ENCODE assay signal across 2 cellular contexts in the genomic region with DNA sequence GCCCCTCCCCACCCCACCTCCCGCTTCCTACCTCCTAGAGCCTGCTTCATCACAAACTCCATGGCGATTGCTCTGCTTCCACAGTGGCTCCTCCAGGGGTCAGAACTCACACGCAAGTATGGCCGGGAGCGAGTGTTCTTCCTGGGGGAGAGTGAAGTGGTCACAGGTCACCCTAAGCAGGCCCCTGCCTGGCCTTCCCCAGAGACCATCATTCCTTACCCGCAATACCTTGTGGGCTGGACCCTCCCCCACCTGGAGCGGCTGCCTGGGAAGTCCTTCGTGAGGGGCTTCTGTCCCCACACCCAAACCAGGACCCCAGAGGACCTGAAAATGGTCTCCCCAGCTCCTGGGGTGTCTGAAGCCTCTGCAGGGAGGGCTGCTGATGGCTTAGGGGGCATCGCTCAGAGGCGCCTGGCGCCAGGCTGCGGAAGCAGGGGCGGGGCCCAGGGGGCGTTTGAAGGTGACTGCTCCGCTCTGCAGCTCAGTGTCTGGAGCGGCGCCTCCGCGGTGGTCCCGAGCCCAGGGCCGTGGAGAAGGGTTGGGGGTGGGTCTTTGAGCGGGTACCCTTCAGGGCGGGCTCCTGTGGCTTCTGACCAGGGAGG.
TF ChIP-seq lines count a peak whose summit lies in the region.

No MANE protein-coding gene starts in this region.

TF ChIP-seq in GM23338, 12 proteins besides CTCF, POLR2A, EP300 and RAD21 (continues in another document):
- TF ChIP-seq ZNF114 (CRISPR knock-in tag; IDR thresholded peaks at IDR 0.05): no peak
- TF ChIP-seq ZNF331 (CRISPR knock-in tag; IDR thresholded peaks at IDR 0.05; ENCODE audit: low read depth): no peak
- TF ChIP-seq, protein P1, sequence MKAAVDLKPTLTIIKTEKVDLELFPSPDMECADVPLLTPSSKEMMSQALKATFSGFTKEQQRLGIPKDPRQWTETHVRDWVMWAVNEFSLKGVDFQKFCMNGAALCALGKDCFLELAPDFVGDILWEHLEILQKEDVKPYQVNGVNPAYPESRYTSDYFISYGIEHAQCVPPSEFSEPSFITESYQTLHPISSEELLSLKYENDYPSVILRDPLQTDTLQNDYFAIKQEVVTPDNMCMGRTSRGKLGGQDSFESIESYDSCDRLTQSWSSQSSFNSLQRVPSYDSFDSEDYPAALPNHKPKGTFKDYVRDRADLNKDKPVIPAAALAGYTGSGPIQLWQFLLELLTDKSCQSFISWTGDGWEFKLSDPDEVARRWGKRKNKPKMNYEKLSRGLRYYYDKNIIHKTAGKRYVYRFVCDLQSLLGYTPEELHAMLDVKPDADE (IDR thresholded peaks at IDR 0.05): no peak
- TF ChIP-seq, protein P2, sequence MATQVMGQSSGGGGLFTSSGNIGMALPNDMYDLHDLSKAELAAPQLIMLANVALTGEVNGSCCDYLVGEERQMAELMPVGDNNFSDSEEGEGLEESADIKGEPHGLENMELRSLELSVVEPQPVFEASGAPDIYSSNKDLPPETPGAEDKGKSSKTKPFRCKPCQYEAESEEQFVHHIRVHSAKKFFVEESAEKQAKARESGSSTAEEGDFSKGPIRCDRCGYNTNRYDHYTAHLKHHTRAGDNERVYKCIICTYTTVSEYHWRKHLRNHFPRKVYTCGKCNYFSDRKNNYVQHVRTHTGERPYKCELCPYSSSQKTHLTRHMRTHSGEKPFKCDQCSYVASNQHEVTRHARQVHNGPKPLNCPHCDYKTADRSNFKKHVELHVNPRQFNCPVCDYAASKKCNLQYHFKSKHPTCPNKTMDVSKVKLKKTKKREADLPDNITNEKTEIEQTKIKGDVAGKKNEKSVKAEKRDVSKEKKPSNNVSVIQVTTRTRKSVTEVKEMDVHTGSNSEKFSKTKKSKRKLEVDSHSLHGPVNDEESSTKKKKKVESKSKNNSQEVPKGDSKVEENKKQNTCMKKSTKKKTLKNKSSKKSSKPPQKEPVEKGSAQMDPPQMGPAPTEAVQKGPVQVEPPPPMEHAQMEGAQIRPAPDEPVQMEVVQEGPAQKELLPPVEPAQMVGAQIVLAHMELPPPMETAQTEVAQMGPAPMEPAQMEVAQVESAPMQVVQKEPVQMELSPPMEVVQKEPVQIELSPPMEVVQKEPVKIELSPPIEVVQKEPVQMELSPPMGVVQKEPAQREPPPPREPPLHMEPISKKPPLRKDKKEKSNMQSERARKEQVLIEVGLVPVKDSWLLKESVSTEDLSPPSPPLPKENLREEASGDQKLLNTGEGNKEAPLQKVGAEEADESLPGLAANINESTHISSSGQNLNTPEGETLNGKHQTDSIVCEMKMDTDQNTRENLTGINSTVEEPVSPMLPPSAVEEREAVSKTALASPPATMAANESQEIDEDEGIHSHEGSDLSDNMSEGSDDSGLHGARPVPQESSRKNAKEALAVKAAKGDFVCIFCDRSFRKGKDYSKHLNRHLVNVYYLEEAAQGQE (IDR thresholded peaks at IDR 0.05; ENCODE audit: unreplicated experiment): no peak
- TF ChIP-seq NANOG (IDR thresholded peaks at IDR 0.05; ENCODE audit: borderline replicate concordance): no peak
- no peak for TF ChIP-seq JUNB (IDR thresholded peaks at IDR 0.05; ENCODE audit: unreplicated experiment)
- no peak for TF ChIP-seq EZH2 (IDR thresholded peaks at IDR 0.05; ENCODE audit: low read depth, unreplicated experiment)
- TF ChIP-seq CREB1 (CRISPR knock-in tag; IDR thresholded peaks at IDR 0.05; ENCODE audit: low read depth): no peak
- no peak for TF ChIP-seq EZH2phosphoT487 (IDR thresholded peaks at IDR 0.05; ENCODE audit: unreplicated experiment)
- no peak for TF ChIP-seq POLR2AphosphoS5 (IDR thresholded peaks at IDR 0.05; ENCODE audit: low read depth)
- no peak for TF ChIP-seq STAT1 (IDR thresholded peaks at IDR 0.05; ENCODE audit: unreplicated experiment)

TF ChIP-seq in H1, 55 proteins besides CTCF, POLR2A, EP300 and RAD21:
- no peak for TF ChIP-seq MAFK (IDR thresholded peaks at IDR 0.05; ENCODE audit: low read depth, low read length)
- TF ChIP-seq RXRA (IDR thresholded peaks at IDR 0.05; ENCODE audit: insufficient read depth, low read depth, low read length): no peak
- peak; percentile 37 for TF ChIP-seq RNF2 (IDR thresholded peaks at IDR 0.05; ENCODE audit: borderline replicate concordance, low read depth, low read length, missing control alignments, poor library complexity, severe bottlenecking)
- no peak for TF ChIP-seq CREB1 (IDR thresholded peaks at IDR 0.05)
TF ChIP-seq in H1: peak in this region for 1.
